Comparison of ENCODE assay signal across 27 cellular contexts in the genomic region with DNA sequence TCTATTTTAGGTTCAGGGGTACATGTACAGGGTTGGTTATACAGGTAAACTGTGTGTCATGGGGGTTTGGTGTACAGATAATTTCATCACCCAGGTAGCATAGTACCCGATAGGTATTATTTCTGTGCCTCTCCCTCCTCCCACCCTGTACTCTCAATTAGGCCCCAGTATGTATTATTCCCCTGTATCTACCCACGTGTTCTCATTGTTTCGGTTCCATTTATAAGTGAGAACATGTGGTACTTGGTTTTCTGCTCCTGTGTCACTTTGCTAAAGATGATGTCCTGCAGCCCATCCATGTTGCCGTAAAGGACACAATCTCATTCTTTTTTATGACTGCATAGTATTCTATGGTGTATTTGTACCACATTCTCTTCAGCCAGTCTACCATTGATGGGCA.
"Had no signal": no experiment of that assay in that cellular context is flagged by ENCODE, and none has a peak within 500 bp of the region (broad histone marks: within the 10 kb centered on the region; RNA-seq: fewer than 3 reads in every experiment).

No MANE protein-coding gene starts in this region.

- H3K9me3 ChIP-seq: testis, thoracic aorta, thyroid gland, tibial artery, transverse colon, upper lobe of left lung, upper lobe of right lung, uterus, vagina had no signal

- H3K4me1 ChIP-seq: stomach, suprapubic skin, testis, thyroid gland, tibial artery, tibial nerve, transverse colon, upper lobe of left lung, upper lobe of right lung, uterus, vagina had no signal

- FAIRE-seq: urothelium cell line had no signal

- H3K36me3 ChIP-seq: stomach, suprapubic skin, thoracic aorta, thyroid gland, tibial artery, tibial nerve, transverse colon, upper lobe of left lung, upper lobe of right lung, uterus, vagina had no signal

- H3K4me3 ChIP-seq: stomach, suprapubic skin, testis, thoracic aorta, thyroid gland, tibial artery, tibial nerve, transverse colon, upper lobe of left lung, upper lobe of right lung, uterus, vagina had no signal

- DNase-seq: stimulated activated CD4-positive, alpha-beta T cell treated with anti-CD3 and anti-CD28 coated beads, Interleukin-2, amount 100 ng/mL, for 48 hours; stimulated activated CD4-positive, alpha-beta T cell treated with anti-CD3 and anti-CD28 coated beads, Interleukin-4, amount 100 ng/mL, for 1 hour; stimulated activated CD4-positive, alpha-beta T cell treated with anti-CD3 and anti-CD28 coated beads, Interleukin-4, amount 100 ng/mL, for 24 hours; stimulated activated CD4-positive, alpha-beta T cell treated with anti-CD3 and anti-CD28 coated beads, Interleukin-4, amount 100 ng/mL, for 4 hours; stimulated activated CD8-positive, alpha-beta memory T cell treated with anti-CD3 and anti-CD28 coated beads, Interleukin-4, amount 100 ng/mL, for 48 hours; stimulated activated naive B cell treated with anti-CD40 and anti-IgM and Interleukin-4, amounts not matched to agents 10 μg/mL and 1 μg/mL and 100 μg/mL, for 72 hours; stimulated activated naive CD4-positive, alpha-beta T cell; stimulated activated naive CD4-positive, alpha-beta T cell treated with Interleukin-2 at 50 U/mL for 16 hours; stimulated activated naive CD8-positive, alpha-beta T cell treated with anti-CD3 and anti-CD28 coated beads, Interleukin-15, amount 100 ng/mL, for 72 hours; stimulated activated naive CD8-positive, alpha-beta T cell treated with anti-CD3 and anti-CD28 coated beads, Interleukin-15, Interleukin-2, amounts not matched to agents 100 U/mL and 50 U/mL, for 24 hours; stomach; substantia nigra; testis; thyroid gland; tibial artery; transverse colon; trophoblast cell; upper lobe of left lung; upper lobe of right lung; uterus had no signal

- ATAC-seq: stimulated activated effector memory CD8-positive, alpha-beta T cell treated with anti-CD3 and anti-CD28 coated beads, Interleukin-12 subunit alpha, Interleukin-12 subunit beta, amount 100 ng/mL, for 72 hours; stimulated activated memory B cell treated with anti-CD40 and anti-IgM and Interleukin-4, amounts not matched to agents 10 μg/mL and 1 μg/mL and 100 μg/mL, for 72 hours; stimulated activated naive B cell treated with anti-CD40 and anti-IgM and Interleukin-4, amounts not matched to agents 10 μg/mL and 1 μg/mL and 100 μg/mL, for 72 hours; stimulated activated naive CD8-positive, alpha-beta T cell treated with anti-CD3 and anti-CD28 coated beads, Interleukin-15, amount 100 ng/mL, for 72 hours; stimulated activated naive CD8-positive, alpha-beta T cell treated with anti-CD3 and anti-CD28 coated beads, Interleukin-15, Interleukin-2, amounts not matched to agents 100 U/mL and 50 U/mL, for 24 hours; upper lobe of right lung had no signal

- H3K27ac ChIP-seq: stomach, suprapubic skin, testis, thoracic aorta, thyroid gland, tibial artery, tibial nerve, transverse colon, upper lobe of left lung, upper lobe of right lung, uterus, vagina had no signal

- H3K27me3 ChIP-seq: stomach, suprapubic skin, testis, thyroid gland, tibial artery, tibial nerve, transverse colon, upper lobe of left lung, upper lobe of right lung, uterus, vagina had no signal
